Comparison of ENCODE assay signal across 17 cellular contexts in the genomic region with DNA sequence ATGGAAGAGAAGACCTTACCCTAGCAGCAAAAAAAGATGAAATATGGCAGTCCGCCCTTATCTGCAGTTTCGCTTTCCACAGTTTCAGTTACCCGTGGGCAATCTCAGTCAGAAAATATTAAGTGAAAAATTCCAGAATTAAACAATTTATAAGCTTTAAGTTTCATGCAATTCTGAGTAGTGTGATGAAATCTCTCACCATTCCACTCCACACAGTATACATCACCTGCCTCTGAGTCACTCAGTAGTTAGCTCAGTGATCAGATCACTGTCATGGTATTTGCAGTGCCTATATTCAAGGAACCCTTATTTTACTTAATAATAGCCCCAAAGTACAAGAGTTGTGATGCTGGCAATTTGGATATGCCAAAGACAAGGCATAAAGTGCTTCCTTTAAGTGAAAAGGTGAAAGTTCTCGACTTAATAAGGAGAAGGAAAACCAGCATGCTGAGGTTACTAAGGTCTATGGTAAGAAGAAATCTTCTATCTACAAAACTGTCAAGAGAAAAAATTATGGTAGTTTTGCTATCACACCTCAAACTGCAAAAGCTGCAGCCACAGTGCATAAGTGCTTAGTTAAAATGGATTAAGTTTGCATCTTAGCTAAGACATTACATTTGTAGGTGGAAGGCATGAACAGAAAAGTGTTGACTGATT. TPM values are rescaled to one million over a fixed set of nuclear protein-coding genes. Genes with fewer than 3 reads are reported as not detected.
DNase-seq lines count a peak whose midpoint lies in the region; ATAC-seq and TF ChIP-seq lines count a peak whose summit lies in the region.
"Had no signal": no experiment of that assay in that cellular context is flagged by ENCODE, and none has a peak within 500 bp of the region (broad histone marks: within the 10 kb centered on the region; RNA-seq: fewer than 3 reads in every experiment).

No MANE protein-coding gene starts in this region.

- TF ChIP-seq CTCF in Panc1 (IDR thresholded peaks at IDR 0.05) (no peak), psoas muscle (IDR thresholded peaks at IDR 0.05) (no peak), MM.1S (IDR thresholded peaks at IDR 0.05; ENCODE audit: low read length) (no peak), lower leg skin (IDR thresholded peaks at IDR 0.05) (no peak), type B pancreatic cell (conservative IDR thresholded peaks at IDR 0.05) (no peak)

- no peaks in the 10 kb centered on the region for H3K27me3 Mint-ChIP-seq in type B pancreatic cell
- no peaks in the 10 kb centered on the region for H3K27me3 Mint-ChIP-seq in T-cell
- H3K27me3 Mint-ChIP-seq: activated naive CD8-positive, alpha-beta T cell; naive B cell had no signal

- no peaks in the 10 kb centered on the region for H3F3A ChIP-seq in MM.1S (ENCODE audit: insufficient read depth, low read length)

- H3K79me2 ChIP-seq in MM.1S (ENCODE audit: low read length), result no peaks in the 10 kb centered on the region

- H3K9me3 Mint-ChIP-seq in type B pancreatic cell (no peaks in the 10 kb centered on the region), T-cell (peaks cover 0 to 6% (median 0%) of the 10 kb centered on the region in 3 donors)

- ATAC-seq in Panc1 (no peak), esophagus mucosa (peak; percentile 78), psoas muscle (peak in 3 of 4 donors; percentile 42 to 66 (median 55)), T-cell (replicated peaks in 1 of 4) (no peak)
- ATAC-seq: CD8-positive, alpha-beta T cell; left lobe of liver; sciatic nerve had no signal

- H3K36me3 Mint-ChIP-seq in type B pancreatic cell (peaks cover 38% of the 10 kb centered on the region), T-cell (peaks cover 51% of the 10 kb centered on the region)

- H3K36me3 ChIP-seq in Panc1 (ENCODE audit: control insufficient read depth, insufficient read depth, low read length), result no peaks in the 10 kb centered on the region
- peaks cover 0 to 50% of the 10 kb centered on the region in 2 donors for H3K36me3 ChIP-seq in psoas muscle (ENCODE audit: insufficient read depth in 1 of 2, low read depth in 1 of 2)
- no peaks in the 10 kb centered on the region for H3K36me3 ChIP-seq in MM.1S (replicated peaks; ENCODE audit: insufficient read depth, low read length)
- H3K36me3 ChIP-seq: colonic mucosa had no signal

- BruUV-seq in Panc1 (replicated peaks; lab: Mats Ljungman, UMichigan), result no TSS peak

- H3K4me3 Mint-ChIP-seq in type B pancreatic cell (no peak overlapping the region), T-cell (no peak overlapping the region)
- H3K4me3 Mint-ChIP-seq: activated naive CD8-positive, alpha-beta T cell; CD8-positive, alpha-beta T cell; naive B cell had no signal

- H3K27ac ChIP-seq in Panc1 (ENCODE audit: low read length) (no peak overlapping the region), psoas muscle (peak overlapping the region; percentile 1), MM.1S (ENCODE audit: low read length) (no peak overlapping the region)
- H3K27ac ChIP-seq: colonic mucosa had no signal

- peak; percentile 50 for DNase-seq in EH (ENCODE audit: low read depth)
- DNase-seq in Panc1 (ENCODE audit: low read depth, low spot score), result peak; percentile 48
- DNase-seq in psoas muscle, result no peak
- DNase-seq in MM.1S, result no peak
- DNase-seq in lower leg skin (ENCODE audit: low spot score in 2 of 2), result no peak
- DNase-seq in type B pancreatic cell (ENCODE audit: extremely low spot score, unreplicated experiment), result no peak
- DNase-seq in T-cell, result no peak
- DNase-seq: CD8-positive, alpha-beta T cell; colonic mucosa; naive B cell; NCI-H1105; NCI-H510A; SHP77 had no signal

- CTCF ChIA-PET in Panc1 (lab: Charles Lee) (interaction anchor here (0.7 kb wide), 1 partner anchor 373 kb away, joined by 5 read pairs; no protein-coding TSS in a partner anchor), T-cell (lab: Charles Lee) (interaction anchor here (0.6 to 0.7 kb wide), 6 partner anchors 60 to 654 kb away, joined by 3 to 9 read pairs (median 4); no protein-coding TSS in a partner anchor)

- in situ Hi-C loops in Panc1 (cut with HindIII; ENCODE audit: low pct_unique_long_range_greater_than_20kb, low sequenced_read_pairs), result no loop called here

- no peak overlapping the region for H3K4me2 ChIP-seq in MM.1S (ENCODE audit: low read depth, low read length)

- TF ChIP-seq POLR2A in lower leg skin (IDR thresholded peaks at IDR 0.05), result no peak

- H3K4me3 ChIP-seq in Panc1 (ENCODE audit: low read depth in 2 of 2, low read length in 2 of 2) (no peak overlapping the region), psoas muscle (no peak overlapping the region), MM.1S (ENCODE audit: low read length) (no peak overlapping the region), lower leg skin (ENCODE audit: low read depth, poor library complexity, severe bottlenecking) (no peak overlapping the region)
- H3K4me3 ChIP-seq: colonic mucosa had no signal

- H3K27me3 ChIP-seq in Panc1 (ENCODE audit: control insufficient read depth, insufficient read depth, low read length) (no peaks in the 10 kb centered on the region), psoas muscle (ENCODE audit: insufficient read depth in 3 of 3, low read length in 2 of 3) (no peaks in the 10 kb centered on the region), MM.1S (replicated peaks; ENCODE audit: insufficient read depth, low read length) (no peaks in the 10 kb centered on the region)
- H3K27me3 ChIP-seq: colonic mucosa had no signal

- H3K9me2 ChIP-seq in MM.1S (replicated peaks; ENCODE audit: insufficient read depth, low read length), result no peaks in the 10 kb centered on the region

- H3K9ac ChIP-seq in MM.1S (ENCODE audit: low read length), result no peak overlapping the region

- 95 to 96% (median 96%) methylated on average over 4 of the region's 4 CpGs for WGBS in psoas muscle, 3 donors
- WGBS in lower leg skin, 2 donors, result 92 to 95% methylated on average over 4 of the region's 4 CpGs

- POLR2A ChIA-PET in Panc1 (lab: Charles Lee) (interaction anchor here (0.6 kb wide), 1 partner anchor 449 kb away, joined by 3 read pairs; no protein-coding TSS in a partner anchor), T-cell (lab: Charles Lee) (interaction anchor here in 1 of 2 donors (0.6 kb wide), 1 partner anchor 330 kb away, joined by 4 read pairs; the partner anchor contains the start of gene WDR5B)

- H3K27ac Mint-ChIP-seq in type B pancreatic cell, result no peak overlapping the region
- H3K27ac Mint-ChIP-seq in T-cell, result no peak overlapping the region
- H3K27ac Mint-ChIP-seq: activated naive CD8-positive, alpha-beta T cell; CD8-positive, alpha-beta T cell had no signal

- no peak overlapping the region for H2AFZ ChIP-seq in MM.1S (ENCODE audit: low read length)

- H3K4me1 ChIP-seq in Panc1 (ENCODE audit: control insufficient read depth, insufficient read depth, low read length) (no peaks in the 10 kb centered on the region), psoas muscle (no peaks in the 10 kb centered on the region), MM.1S (ENCODE audit: low read length) (no peaks in the 10 kb centered on the region)
- H3K4me1 ChIP-seq: colonic mucosa had no signal

- H3K9me3 ChIP-seq in Panc1 (ENCODE audit: control insufficient read depth, insufficient read depth, low read depth, low read length) (no peaks in the 10 kb centered on the region), psoas muscle (no peaks in the 10 kb centered on the region), MM.1S (replicated peaks; ENCODE audit: insufficient read depth, low read length) (no peaks in the 10 kb centered on the region)
- H3K9me3 ChIP-seq: colonic mucosa had no signal

- no peaks in the 10 kb centered on the region for H3K4me1 Mint-ChIP-seq in type B pancreatic cell (ENCODE audit: unreplicated experiment)
- no peaks in the 10 kb centered on the region for H3K4me1 Mint-ChIP-seq in T-cell
- H3K4me1 Mint-ChIP-seq: naive B cell had no signal

- H4K20me1 ChIP-seq in MM.1S (ENCODE audit: insufficient read depth, low read length), result no peaks in the 10 kb centered on the region

- intact Hi-C loops in Panc1 (cut with micrococcal nuclease; ENCODE audit: unreplicated experiment) (no loop called here), psoas muscle (cut with DNase I) (no loop called here), lower leg skin (cut with DNase I; ENCODE audit: low total_unique reads) (no loop called here)

RNA-seq across cellular contexts. Expression of gene HSPBAP1, which starts 48.1 kb away (rescaled TPM):
- 10.8 TPM for total RNA-seq in Panc1 (2021; ENCODE audit: unreplicated experiment)
- 6.5 TPM for polyA plus RNA-seq in Panc1 (2012; ENCODE audit: insufficient read length)
- total RNA-seq in esophagus mucosa, result 3.3 TPM
- 10 to 100 TPM in 3 of 4 donors, 1 to 10 TPM in 1; 4.8 to 18.2 (median 16.2) TPM for total RNA-seq in psoas muscle
- polyA plus RNA-seq in psoas muscle, result 10 to 100 TPM in 2 of 3 donors, 1 to 10 TPM in 1; 6.1 to 24.7 (median 18.9) TPM
- total RNA-seq in lower leg skin, result 10 to 100 TPM in 2 of 4 donors, 1 to 10 TPM in 2; 9.6 to 19.0 (median 11.0) TPM
- total RNA-seq in type B pancreatic cell (ENCODE audit: low replicate concordance), result 5.8 and 9.1 TPM in 2 replicates
- 10 to 100 TPM; 17.7 to 29.5 (median 22.9) TPM for total RNA-seq in T-cell

RNA-seq across cellular contexts. Expression of gene SLC49A4, which starts 49.4 kb away (rescaled TPM):
- 15.9 TPM for total RNA-seq in Panc1 (2021; ENCODE audit: unreplicated experiment)
- 11.3 TPM for polyA plus RNA-seq in Panc1 (2012; ENCODE audit: insufficient read length)
- 10.3 TPM for total RNA-seq in esophagus mucosa
- total RNA-seq in psoas muscle, result 10 to 100 TPM; 12.5 to 44.2 (median 26.9) TPM
- polyA plus RNA-seq in psoas muscle, result 10 to 100 TPM; 15.1 to 21.8 (median 21.1) TPM
- 10 to 100 TPM; 28.0 to 41.8 (median 37.9) TPM for total RNA-seq in lower leg skin
- 19.4 and 24.7 TPM in 2 replicates for total RNA-seq in type B pancreatic cell (ENCODE audit: low replicate concordance)
- total RNA-seq in T-cell, result 1 to 10 TPM; 6.6 to 8.3 (median 7.6) TPM

Comparison
In these comparisons a context has a peak if more than half of its experiments do, and no peak if none do; other contexts are left out.
1. DNase-seq: peak in EH (single experiment) and Panc1 (single experiment); none in psoas muscle (0 of 2), MM.1S (single experiment), lower leg skin (0 of 2), type B pancreatic cell (single experiment) and T-cell (0 of 34).
2. ATAC-seq: peak in esophagus mucosa (single experiment) and psoas muscle (3 of 4); none in Panc1 (single experiment) and T-cell (0 of 4).